ENCODE assay signal across 9 cellular contexts in genomic region chr15:51731549-51732267, GRCh38. TPM values are rescaled to one million over a fixed set of nuclear protein-coding genes. Genes with fewer than 3 reads are reported as not detected.
DNase-seq lines count a peak whose midpoint lies in the region; ATAC-seq and TF ChIP-seq lines count a peak whose summit lies in the region.
"Had no signal": no experiment of that assay in that cellular context is flagged by ENCODE, and none has a peak within 500 bp of the region (broad histone marks: within the 10 kb centered on the region; RNA-seq: fewer than 3 reads in every experiment).

No MANE protein-coding gene starts in this region.

- peak; percentile 73 for DNase-seq in CD14-positive monocyte (ENCODE audit: low spot score)
- peak; percentile 50 for DNase-seq in GM19238 (ENCODE audit: insufficient read length, low spot score)
- DNase-seq in T-helper 17 cell: peak in 1 of 3 donors; percentile 11
- DNase-seq in effector memory CD4-positive, alpha-beta T cell: peak in 2 of 3 donors; percentile 22 to 25
- DNase-seq in omental fat pad (ENCODE audit: low spot score): no peak
- DNase-seq in cerebellar nuclear complex (lab: John Stamatoyannopoulos, UW): no peak
- DNase-seq in HuH-7.5 (ENCODE audit: low spot score): no peak

- peaks cover 0 to 3% (median 0%) of the 10 kb centered on the region in 7 donors for H3K9me3 Mint-ChIP-seq in CD14-positive monocyte
- H3K9me3 Mint-ChIP-seq: nephron had no signal

- H3K27ac Mint-ChIP-seq in CD14-positive monocyte (peak overlapping the region; percentile 95 to 99 (median 97)), T-helper 17 cell (peak overlapping the region; percentile 100)
- H3K27ac Mint-ChIP-seq: nephron had no signal

- H3K36me3 Mint-ChIP-seq in CD14-positive monocyte (peaks cover 39 to 41% of the 10 kb centered on the region in 2 donors), T-helper 17 cell (ENCODE audit: low read depth) (peaks cover 5% of the 10 kb centered on the region)

- H3K4me1 ChIP-seq in effector memory CD4-positive, alpha-beta T cell (ENCODE audit: control insufficient read depth, insufficient read depth, low read length, poor library complexity, severe bottlenecking): peaks cover 54% of the 10 kb centered on the region

- peak overlapping the region; percentile 46 for H3K4me3 ChIP-seq in effector memory CD4-positive, alpha-beta T cell (ENCODE audit: insufficient read depth, low read depth, low read length, poor library complexity, severe bottlenecking)

- H3K27me3 ChIP-seq in effector memory CD4-positive, alpha-beta T cell (replicated peaks; ENCODE audit: control insufficient read depth, insufficient read depth, low read length, poor library complexity, severe bottlenecking): no peaks in the 10 kb centered on the region

- ATAC-seq in HG03196 (IDR thresholded peaks at IDR 0.05; ENCODE audit: unreplicated experiment) (peak; percentile 50), T-helper 17 cell (peak; percentile 73), omental fat pad (ENCODE audit: low FRiP score) (peak; percentile 67)

- H3K27me3 Mint-ChIP-seq in CD14-positive monocyte (ENCODE audit: low read depth in 3 of 3) (peaks cover 0 to 3% (median 2%) of the 10 kb centered on the region in 3 donors), T-helper 17 cell (no peaks in the 10 kb centered on the region)

- H3K36me3 ChIP-seq in effector memory CD4-positive, alpha-beta T cell (ENCODE audit: control insufficient read depth, insufficient read depth, low read length): no peaks in the 10 kb centered on the region

- intact Hi-C loops in CD14-positive monocyte (cut with micrococcal nuclease): loop anchor here in 1 of 2 donors (10.0 kb wide), 1 partner anchor 107 kb away; the partner anchor contains the start of gene DMXL2

- no peak for TF ChIP-seq CTCF in CD14-positive monocyte (IDR thresholded peaks at IDR 0.05)
- TF ChIP-seq CTCF in omental fat pad (IDR thresholded peaks at IDR 0.05): no peak

- peak overlapping the region; percentile 84 to 90 for H3K4me3 Mint-ChIP-seq in CD14-positive monocyte
- H3K4me3 Mint-ChIP-seq in T-helper 17 cell: peak overlapping the region; percentile 93
- H3K4me3 Mint-ChIP-seq: nephron had no signal

- peak overlapping the region; percentile 91 for H3K27ac ChIP-seq in effector memory CD4-positive, alpha-beta T cell (ENCODE audit: insufficient read depth, low read length, poor library complexity, severe bottlenecking)

- H3K4me1 Mint-ChIP-seq in CD14-positive monocyte: peaks cover 71% of the 10 kb centered on the region
- peaks cover 72% of the 10 kb centered on the region for H3K4me1 Mint-ChIP-seq in T-helper 17 cell
- H3K4me1 Mint-ChIP-seq: nephron had no signal

- H3K9me3 ChIP-seq in T-helper 17 cell (ENCODE audit: control insufficient read depth, low read length, poor library complexity, severe bottlenecking): no peaks in the 10 kb centered on the region
- no peaks in the 10 kb centered on the region for H3K9me3 ChIP-seq in effector memory CD4-positive, alpha-beta T cell (ENCODE audit: control insufficient read depth, low read length)

RNA-seq across cellular contexts. Expression of gene LYSMD2, which starts 5.7 kb away (rescaled TPM):
- 10 to 100 TPM; 50.5 to 64.7 TPM for polyA plus RNA-seq in CD14-positive monocyte
- total RNA-seq in T-helper 17 cell: 10 to 100 TPM; 17.6 to 21.8 TPM
- 10 to 100 TPM in 3 of 4 donors, 1 to 10 TPM in 1; 8.9 to 21.5 (median 15.9) TPM for total RNA-seq in omental fat pad

RNA-seq across cellular contexts. Expression of gene TMOD2, which starts 19.7 kb away (rescaled TPM):
- polyA plus RNA-seq in CD14-positive monocyte: 1 to 10 TPM; 5.8 to 6.2 TPM
- total RNA-seq in T-helper 17 cell: 1 to 10 TPM; 8.0 to 9.5 TPM
- total RNA-seq in omental fat pad: 10 to 100 TPM in 2 of 4 donors, 1 to 10 TPM in 2; 6.5 to 28.5 (median 12.4) TPM

RNA-seq across cellular contexts. Expression of gene SCG3, which starts 50.4 kb away (rescaled TPM):
- polyA plus RNA-seq in CD14-positive monocyte: not detected
- total RNA-seq in T-helper 17 cell (not detected), omental fat pad (under 1 TPM in 1 of 4 donors, not detected in 3; 0.47 TPM)

Comparison
In these comparisons a context has a peak if more than half of its experiments do, and no peak if none do; other contexts are left out.
1. DNase-seq: peak in CD14-positive monocyte (single experiment), GM19238 (single experiment) and effector memory CD4-positive, alpha-beta T cell (2 of 3); none in omental fat pad (single experiment), cerebellar nuclear complex (0 of 2) and HuH-7.5 (single experiment).
2. Peak in every context shown above with its lines, with median percentiles within 50 percentile points of each other: ATAC-seq.